In the genomic region with DNA sequence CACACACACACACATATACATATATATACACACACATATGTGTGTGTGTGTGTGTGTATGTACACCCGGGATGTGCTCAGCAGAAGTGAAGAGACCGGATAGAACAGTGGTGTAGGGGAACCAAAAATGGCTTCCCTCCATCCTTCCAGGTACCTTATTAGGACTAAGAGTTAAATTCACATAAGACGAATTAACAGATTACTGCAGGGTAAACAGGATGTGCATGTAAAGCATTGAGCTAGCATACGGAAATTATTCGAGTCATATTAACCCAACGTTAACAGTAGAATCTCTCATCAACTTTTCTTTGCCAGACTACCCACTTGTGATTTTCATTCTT, we compare ENCODE assay signal across 9 cellular contexts. TPM values are rescaled to one million over a fixed set of nuclear protein-coding genes. Genes with fewer than 3 reads are reported as not detected.
DNase-seq lines count a peak whose midpoint lies in the region; ATAC-seq and TF ChIP-seq lines count a peak whose summit lies in the region.
"Had no signal": no experiment of that assay in that cellular context is flagged by ENCODE, and none has a peak within 500 bp of the region (broad histone marks: within the 10 kb centered on the region; RNA-seq: fewer than 3 reads in every experiment).

No MANE protein-coding gene starts in this region.

- ATAC-seq in foreskin keratinocyte = no peak

- H3K27me3 Mint-ChIP-seq in activated T-cell treated with anti-CD3 and anti-CD28 coated beads, Interleukin-2, amount 50 U/mL, for 24 hours = no peaks in the 10 kb centered on the region

- DNase-seq in NCI-H748 (lab: John Stamatoyannopoulos, UW; ENCODE audit: unreplicated experiment) (peak; percentile 21), NCI-H748 treated with DMSO at 0.1 percent for 48 hours (lab: John Stamatoyannopoulos, UW) (no peak), Peyer's patch (no peak), foreskin keratinocyte (peak in 1 of 2 donors; percentile 13), spleen (no peak), SW480 (ENCODE audit: low spot score) (no peak), GDM1 (lab: John Stamatoyannopoulos, UW) (no peak)
- DNase-seq in activated T-cell treated with anti-CD3 and anti-CD28 coated beads, Interleukin-2, amount 50 U/mL, for 24 hours = no peak

- H3K27ac ChIP-seq in Peyer's patch (peak overlapping the region in 3 of 4 donors; percentile 83 to 89 (median 84)), foreskin keratinocyte (peak overlapping the region; percentile 27), spleen (peak overlapping the region; percentile 83 to 95 (median 93))

- TF ChIP-seq POLR2A in Peyer's patch (IDR thresholded peaks at IDR 0.05) = no peak
- TF ChIP-seq POLR2A in spleen (IDR thresholded peaks at IDR 0.05) = no peak

- H3K4me3 ChIP-seq in Peyer's patch = peak overlapping the region; percentile 63 to 79 (median 76)
- H3K4me3 ChIP-seq in spleen = peak overlapping the region; percentile 67 to 92 (median 82)

- no peaks in the 10 kb centered on the region for H3K9me3 ChIP-seq in Peyer's patch
- no peaks in the 10 kb centered on the region for H3K9me3 ChIP-seq in spleen

- peaks cover 5 to 23% (median 12%) of the 10 kb centered on the region in 4 donors for H3K4me1 ChIP-seq in Peyer's patch
- H3K4me1 ChIP-seq in foreskin keratinocyte = peaks cover 5% of the 10 kb centered on the region
- peaks cover 22 to 45% (median 31%) of the 10 kb centered on the region in 6 donors for H3K4me1 ChIP-seq in spleen

- H3K27ac Mint-ChIP-seq in activated T-cell treated with anti-CD3 and anti-CD28 coated beads, Interleukin-2, amount 50 U/mL, for 24 hours = no peak overlapping the region

- H3K36me3 Mint-ChIP-seq in activated T-cell treated with anti-CD3 and anti-CD28 coated beads, Interleukin-2, amount 50 U/mL, for 24 hours (ENCODE audit: low read depth) = peaks cover 57% of the 10 kb centered on the region

- intact Hi-C loops in spleen (cut with DNase I; ENCODE audit: low total_unique reads) = no loop called here

- H3K4me3 Mint-ChIP-seq in activated T-cell treated with anti-CD3 and anti-CD28 coated beads, Interleukin-2, amount 50 U/mL, for 24 hours = no peak overlapping the region

- H3K4me1 Mint-ChIP-seq in activated T-cell treated with anti-CD3 and anti-CD28 coated beads, Interleukin-2, amount 50 U/mL, for 24 hours (ENCODE audit: low read depth) = peaks cover 34% of the 10 kb centered on the region

- peaks cover 0 to 30% (median 0%) of the 10 kb centered on the region in 3 donors for H3K36me3 ChIP-seq in Peyer's patch
- peaks cover 4 to 44% (median 30%) of the 10 kb centered on the region in 6 donors for H3K36me3 ChIP-seq in spleen

- 0 to 2% (median 1%) methylated on average over 6 of the region's 6 CpGs for WGBS in spleen, 5 donors

- no peak for TF ChIP-seq CTCF in Peyer's patch (IDR thresholded peaks at IDR 0.05)
- no peak for TF ChIP-seq CTCF in foreskin keratinocyte (conservative IDR thresholded peaks at IDR 0.05)
- TF ChIP-seq CTCF in spleen (IDR thresholded peaks at IDR 0.05 in 8 of 11, conservative IDR thresholded peaks at IDR 0.05 in 3 of 11) = no peak

- H3K9me3 Mint-ChIP-seq in activated T-cell treated with anti-CD3 and anti-CD28 coated beads, Interleukin-2, amount 50 U/mL, for 24 hours = no peaks in the 10 kb centered on the region

- H3K27me3 ChIP-seq in Peyer's patch = no peaks in the 10 kb centered on the region
- no peaks in the 10 kb centered on the region for H3K27me3 ChIP-seq in foreskin keratinocyte
- H3K27me3 ChIP-seq in spleen (replicated peaks in 1 of 7) = no peaks in the 10 kb centered on the region

RNA-seq across cellular contexts. Expression of gene CSTF1, which starts 0.7 kb away (rescaled TPM):
- 10 to 100 TPM in 3 of 4 donors, 1 to 10 TPM in 1; 4.8 to 28.9 (median 14.3) TPM for total RNA-seq in Peyer's patch
- 39.8 and 40.2 TPM in 2 replicates for total RNA-seq in foreskin keratinocyte
- polyA plus RNA-seq in foreskin keratinocyte = 20.5 and 25.1 TPM in 2 replicates
- total RNA-seq in spleen = 10 to 100 TPM; 24.4 to 45.0 (median 32.9) TPM
- polyA plus RNA-seq in spleen = 10 to 100 TPM in 2 of 3 donors, 1 to 10 TPM in 1; 9.8 to 13.8 (median 10.9) TPM

RNA-seq across cellular contexts. Expression of gene AURKA, which starts 1.1 kb away (rescaled TPM):
- total RNA-seq in Peyer's patch = 1 to 10 TPM; 4.7 to 7.7 (median 6.5) TPM
- total RNA-seq in foreskin keratinocyte = 59.4 and 77.9 TPM in 2 replicates
- polyA plus RNA-seq in foreskin keratinocyte = 38.0 and 57.6 TPM in 2 replicates
- total RNA-seq in spleen = 10 to 100 TPM in 1 of 7 donors, 1 to 10 TPM in 6; 3.0 to 10.0 (median 7.5) TPM
- polyA plus RNA-seq in spleen = 1 to 10 TPM; 1.6 to 7.2 (median 5.1) TPM

RNA-seq across cellular contexts. Expression of gene CASS4, which starts 19.0 kb away (rescaled TPM):
- total RNA-seq in Peyer's patch (1 to 10 TPM in 2 of 4 donors, under 1 TPM in 2; 0.47 to 3.3 (median 1.2) TPM), foreskin keratinocyte (not detected in 2 replicates), spleen (10 to 100 TPM; 10.3 to 15.5 (median 12.5) TPM)
- polyA plus RNA-seq in foreskin keratinocyte (0.01 TPM in 1 of 2 replicates, not detected in the other), spleen (1 to 10 TPM; 1.2 to 1.9 (median 1.6) TPM)
- total RNA-seq: pulmonary artery endothelial cell had no signal

RNA-seq across cellular contexts. Expression of gene FAM210B, which starts 34.3 kb away (rescaled TPM):
- total RNA-seq in Peyer's patch (10 to 100 TPM; 14.0 to 21.4 (median 16.8) TPM), foreskin keratinocyte (20.7 and 24.1 TPM in 2 replicates), spleen (10 to 100 TPM; 18.0 to 48.4 (median 30.3) TPM)
- polyA plus RNA-seq in foreskin keratinocyte (14.7 and 19.1 TPM in 2 replicates), spleen (10 to 100 TPM in 2 of 3 donors, 1 to 10 TPM in 1; 9.4 to 16.3 (median 10.8) TPM)

Comparison
In these comparisons a context has a peak if more than half of its experiments do, and no peak if none do; other contexts are left out.
1. H3K27ac ChIP-seq: peak in every context shown above with its lines; median percentile 93 in spleen; 84 in Peyer's patch; 27 in foreskin keratinocyte.